18 cellular contexts compared by ENCODE assay signal in genomic region chr2:54549430-54549829, GRCh38.
DNase-seq lines count a peak whose midpoint lies in the region; TF ChIP-seq lines count a peak whose summit lies in the region.
"Had no signal": no experiment of that assay in that cellular context is flagged by ENCODE, and none has a peak within 500 bp of the region (broad histone marks: within the 10 kb centered on the region; RNA-seq: fewer than 3 reads in every experiment).

No MANE protein-coding gene starts in this region.

- no peak overlapping the region for H2AFZ ChIP-seq in parathyroid adenoma

- H3K4me1 ChIP-seq in BE2C: peaks cover 4% of the 10 kb centered on the region; the same call in 1 of the 2 replicates
- peaks cover 45% of the 10 kb centered on the region for H3K4me1 ChIP-seq in parathyroid adenoma

- TF ChIP-seq CTCF in BE2C (IDR thresholded peaks at IDR 0.05; ENCODE audit: low read depth, low read length): no peak
- TF ChIP-seq CTCF in glutamatergic neuron (IDR thresholded peaks at IDR 0.05; ENCODE audit: partially characterized antibody, unreplicated experiment): no peak
- TF ChIP-seq CTCF in parathyroid adenoma (IDR thresholded peaks at IDR 0.05): no peak
- no peak for TF ChIP-seq CTCF in GM13977 (IDR thresholded peaks at IDR 0.05; ENCODE audit: extremely low read depth, insufficient read depth, missing control alignments)

- no peak overlapping the region for H3K27ac Mint-ChIP-seq in glutamatergic neuron (ENCODE audit: unreplicated experiment)
- H3K27ac Mint-ChIP-seq: CD4-positive, alpha-beta T cell; IgD-negative memory B cell had no signal

- H3K79me2 ChIP-seq in parathyroid adenoma: peaks cover 46% of the 10 kb centered on the region

- no peaks in the 10 kb centered on the region for H3K9me3 ChIP-seq in BE2C
- H3K9me3 ChIP-seq in parathyroid adenoma (ENCODE audit: control insufficient read depth, low read length): no peaks in the 10 kb centered on the region

- H3K36me3 ChIP-seq in BE2C: no peaks in the 10 kb centered on the region
- H3K36me3 ChIP-seq in parathyroid adenoma (ENCODE audit: control insufficient read depth, insufficient read depth, low read length): no peaks in the 10 kb centered on the region

- H3K4me3 Mint-ChIP-seq in glutamatergic neuron (ENCODE audit: unreplicated experiment): peak overlapping the region; percentile 51
- H3K4me3 Mint-ChIP-seq: CD4-positive, alpha-beta T cell; IgD-negative memory B cell had no signal

- DNase-seq in BE2C (peak; percentile 37), SK-N-DZ (ENCODE audit: low spot score) (peak; percentile 87), glutamatergic neuron (no peak), NCI-H146 (lab: John Stamatoyannopoulos, UW) (no peak), GM13977 (ENCODE audit: low spot score) (no peak), iPS-NIHi11 (ENCODE audit: low spot score) (no peak)
- DNase-seq in activated CD8-positive, alpha-beta memory T cell treated with anti-CD3 and anti-CD28 coated beads, Interleukin-2, amount 50 U/mL, for 4 hours: no peak
- DNase-seq: AML-193; CD4-positive, alpha-beta T cell; DND-41; GF-D8; NCI-H1436 treated with DMSO at 0.1 percent for 48 hours; NCI-H226; NCI-H526 treated with DMSO at 0.1 percent for 48 hours; NK-92 treated with Interleukin-12 subunit alpha and Interleukin-12 subunit beta, amount 100 ng/mL, for 24 hours; PC-3 had no signal

- in situ Hi-C loops in GM13977 (cut with MboI; ENCODE audit: low pct_unique_long_range_greater_than_20kb, low sequenced_read_pairs, unreplicated experiment): no loop called here

- H3K27me3 Mint-ChIP-seq in glutamatergic neuron (ENCODE audit: unreplicated experiment): peaks cover 5% of the 10 kb centered on the region
- H3K27me3 Mint-ChIP-seq: CD4-positive, alpha-beta T cell; IgD-negative memory B cell had no signal

- H3K27me3 ChIP-seq in BE2C: no peaks in the 10 kb centered on the region
- H3K27me3 ChIP-seq in parathyroid adenoma (ENCODE audit: control insufficient read depth, insufficient read depth, low read length): no peaks in the 10 kb centered on the region

- H3K4me1 Mint-ChIP-seq in glutamatergic neuron (ENCODE audit: low read depth, unreplicated experiment): peaks cover 3% of the 10 kb centered on the region

- H3K4me2 ChIP-seq in parathyroid adenoma (ENCODE audit: low read length): peak overlapping the region; percentile 24

- no peak overlapping the region for H3K9ac ChIP-seq in parathyroid adenoma

- H3K9me3 Mint-ChIP-seq in glutamatergic neuron (ENCODE audit: unreplicated experiment): peaks cover 4% of the 10 kb centered on the region
- H3K9me3 Mint-ChIP-seq: CD4-positive, alpha-beta T cell; IgD-negative memory B cell had no signal

- H3K4me3 ChIP-seq in BE2C (ENCODE audit: low read depth, low read length) (no peak overlapping the region), parathyroid adenoma (ENCODE audit: low read depth, low read length) (no peak overlapping the region)

- H3K36me3 Mint-ChIP-seq in glutamatergic neuron (ENCODE audit: unreplicated experiment): no peaks in the 10 kb centered on the region
- H3K36me3 Mint-ChIP-seq: IgD-negative memory B cell had no signal

- H3K27ac ChIP-seq in parathyroid adenoma: peak overlapping the region; percentile 71

Comparison
In these comparisons a context has a peak if more than half of its experiments do, and no peak if none do; other contexts are left out.
1. DNase-seq: peak in BE2C (single experiment) and SK-N-DZ (single experiment); none in glutamatergic neuron (single experiment), NCI-H146 (single experiment), activated CD8-positive, alpha-beta memory T cell treated with anti-CD3 and anti-CD28 coated beads, Interleukin-2, amount 50 U/mL, for 4 hours (single experiment), GM13977 (single experiment) and iPS-NIHi11 (single experiment).